19 cellular contexts compared by ENCODE assay signal in genomic region chr7:116707289-116707688, GRCh38. TPM values are rescaled to one million over a fixed set of nuclear protein-coding genes. Genes with fewer than 3 reads are reported as not detected.
DNase-seq lines count a peak whose midpoint lies in the region; ATAC-seq, FAIRE-seq and TF ChIP-seq lines count a peak whose summit lies in the region.
"Had no signal": no experiment of that assay in that cellular context is flagged by ENCODE, and none has a peak within 500 bp of the region (broad histone marks: within the 10 kb centered on the region; RNA-seq: fewer than 3 reads in every experiment).

No MANE protein-coding gene starts in this region.

- H3K14ac ChIP-seq in IMR-90 (replicated peaks; ENCODE audit: low read depth, low read length) = no peak overlapping the region
- no peak overlapping the region for H3K14ac ChIP-seq in mesenchymal stem cell (ENCODE audit: low read length in 2 of 2)

- in situ Hi-C loops in IMR-90 (cut with MboI; ENCODE audit: low sequenced_read_pairs) (no loop called here), brain microvascular endothelial cell (cut with HindIII; ENCODE audit: low pct_ligation_motif_present, low sequenced_read_pairs) (no loop called here)

- POLR2A ChIA-PET in A549 (lab: Yijun Ruan, JAX) = interaction anchor here (0.6 to 2.8 kb wide), 4 partner anchors 10 to 36 kb away, joined by 4 to 14 read pairs (median 4); partner anchors contain the start of gene MET
- POLR2A ChIA-PET in IMR-90 (lab: Charles Lee; ENCODE audit: unreplicated experiment) = no interaction called here

- H3K27ac ChIP-seq in A549 (peak overlapping the region; percentile 92 to 98), IMR-90 (ENCODE audit: insufficient read depth, low read length) (no peak overlapping the region), brain microvascular endothelial cell (peak overlapping the region; percentile 56), mesenchymal stem cell (ENCODE audit: low read length, poor library complexity, severe bottlenecking) (no peak overlapping the region)
- H3K27ac ChIP-seq: coronary artery, KMS-11, right atrium auricular region had no signal

- H3K18ac ChIP-seq in IMR-90 (ENCODE audit: low read depth, low read length) (no peak overlapping the region), mesenchymal stem cell (ENCODE audit: low read depth in 1 of 2, low read length in 2 of 2) (no peak overlapping the region)

- H3K4me3 ChIP-seq in A549 (peak overlapping the region; percentile 38), IMR-90 (ENCODE audit: insufficient read depth, low read depth, low read length) (no peak overlapping the region), brain microvascular endothelial cell (ENCODE audit: low read depth, low read length) (no peak overlapping the region), mesenchymal stem cell (ENCODE audit: insufficient read depth in 1 of 2, low read depth in 1 of 2, low read length in 2 of 2) (no peak overlapping the region)
- H3K4me3 ChIP-seq: hepatocyte, right atrium auricular region had no signal

- intact Hi-C loops in IMR-90 (cut with micrococcal nuclease) (no loop called here), posterior cingulate gyrus (cut with DNase I) (no loop called here)

- H3K9ac ChIP-seq in IMR-90 (ENCODE audit: low read depth, low read length) = no peak overlapping the region
- H3K9ac ChIP-seq in mesenchymal stem cell (ENCODE audit: low read length) = peak overlapping the region; percentile 44
- H3K9ac ChIP-seq: KMS-11 had no signal

- H2BK20ac ChIP-seq in IMR-90 (ENCODE audit: low read depth, low read length) = no peak overlapping the region

- H3K9me3 ChIP-seq in A549 = no peaks in the 10 kb centered on the region
- no peaks in the 10 kb centered on the region for H3K9me3 ChIP-seq in IMR-90 (ENCODE audit: control insufficient read depth, insufficient read depth, low read length)
- no peaks in the 10 kb centered on the region for H3K9me3 ChIP-seq in mesenchymal stem cell (ENCODE audit: control insufficient read depth, low read length)
- H3K9me3 ChIP-seq: right atrium auricular region had no signal

- ATAC-seq in A549 (no peak), IMR-90 (ENCODE audit: low read depth) (no peak)
- ATAC-seq: activated CD8-positive, alpha-beta memory T cell treated with anti-CD3 and anti-CD28 coated beads, Interleukin-2, amount 10 ng/mL, durations not matched to agents 7 days and 5 days had no signal

- H2AK5ac ChIP-seq in IMR-90 (ENCODE audit: low read depth, low read length) (no peak overlapping the region), mesenchymal stem cell (ENCODE audit: low read length, severe bottlenecking) (no peak overlapping the region)

- TF ChIP-seq POLR2A in A549 (IDR thresholded peaks at IDR 0.05; ENCODE audit: low read length) = no peak
- no peak for TF ChIP-seq POLR2A in IMR-90 (IDR thresholded peaks at IDR 0.05; ENCODE audit: low read depth, low read length)
- no peak for TF ChIP-seq POLR2A in GM12891 (IDR thresholded peaks at IDR 0.05; ENCODE audit: low read depth, low read length)

- H3K23ac ChIP-seq in IMR-90 (ENCODE audit: low read depth, low read length) = no peak overlapping the region
- no peak overlapping the region for H3K23ac ChIP-seq in mesenchymal stem cell (ENCODE audit: low read length in 2 of 2)

- H3K79me1 ChIP-seq in IMR-90 (ENCODE audit: low read depth in 1 of 2, low read length in 2 of 2) = peaks cover 24 to 29% of the 10 kb centered on the region in 2 experiments; a peak in 3 of 4 replicates
- no peaks in the 10 kb centered on the region for H3K79me1 ChIP-seq in mesenchymal stem cell (replicated peaks; ENCODE audit: low read length, poor library complexity, severe bottlenecking)

- peaks cover 5% of the 10 kb centered on the region for H3K9me1 ChIP-seq in IMR-90 (ENCODE audit: insufficient read depth, low read length)

- no peak overlapping the region for H2BK12ac ChIP-seq in mesenchymal stem cell (ENCODE audit: low read length in 2 of 2)

- H3K4ac ChIP-seq in IMR-90 (ENCODE audit: low read depth, low read length) = peak overlapping the region; percentile 34; the same call in 1 of the 2 replicates
- H3K4ac ChIP-seq in mesenchymal stem cell (ENCODE audit: low read depth in 1 of 2, low read length in 2 of 2) = no peak overlapping the region

- H3K56ac ChIP-seq in IMR-90 (ENCODE audit: extremely low read depth, insufficient read depth, low read length) = no peak overlapping the region

- dilution Hi-C loops in IMR-90 (cut with HindIII; ENCODE audit: low sequenced_read_pairs, unreplicated experiment) = no loop called here

- H2BK5ac ChIP-seq in IMR-90 (ENCODE audit: low read depth, low read length, poor library complexity, severe bottlenecking) (peak overlapping the region; percentile 62), mesenchymal stem cell (ENCODE audit: low read depth, low read length, poor library complexity, severe bottlenecking) (no peak overlapping the region)

- H3K27me3 ChIP-seq in IMR-90 (ENCODE audit: control insufficient read depth, insufficient read depth, low read length) (no peaks in the 10 kb centered on the region), brain microvascular endothelial cell (replicated peaks) (no peaks in the 10 kb centered on the region), mesenchymal stem cell (ENCODE audit: control insufficient read depth in 1 of 2, insufficient read depth in 1 of 2, low read length in 2 of 2) (no peaks in the 10 kb centered on the region)
- H3K27me3 ChIP-seq: hepatocyte, right atrium auricular region had no signal

- CTCF ChIA-PET in A549 (lab: Yijun Ruan, JAX) (interaction anchor here (0.5 to 1.4 kb wide), 3 partner anchors 36 to 180 kb away, joined by 3 to 5 read pairs (median 4); partner anchors contain the start of gene MET), IMR-90 (lab: Yijun Ruan, JAX) (interaction anchor here (0.5 to 1.2 kb wide), 2 partner anchors 9 to 20 kb away, joined by 3 to 4 read pairs; no protein-coding TSS in a partner anchor)

- H4K8ac ChIP-seq in IMR-90 (ENCODE audit: low read depth in 2 of 2, low read length in 2 of 2) = peak overlapping the region in 1 of 2 experiments; percentile 50; a peak in 1 of 4 replicates
- no peak overlapping the region for H4K8ac ChIP-seq in mesenchymal stem cell (ENCODE audit: low read length)

- no peak for TF ChIP-seq RAD21 in A549 (conservative IDR thresholded peaks at IDR 0.05 in 1 of 2, IDR thresholded peaks at IDR 0.05 in 1 of 2)
- TF ChIP-seq RAD21 in IMR-90 (IDR thresholded peaks at IDR 0.05; ENCODE audit: low read length) = no peak

- no peak for TF ChIP-seq EP300 in A549 (IDR thresholded peaks at IDR 0.05)

- FAIRE-seq in A549 (lab: Jason Lieb, UNC) (no peak), GM12891 (lab: Jason Lieb, UNC) (no peak)
- FAIRE-seq: endometrium had no signal

- H2BK120ac ChIP-seq in IMR-90 (ENCODE audit: low read depth, low read length) = peak overlapping the region; percentile 36; the same call in 1 of the 2 replicates
- no peak overlapping the region for H2BK120ac ChIP-seq in mesenchymal stem cell (ENCODE audit: low read depth, low read length)

- H3K36me3 ChIP-seq in IMR-90 (ENCODE audit: control insufficient read depth, insufficient read depth, low read length) = no peaks in the 10 kb centered on the region
- H3K36me3 ChIP-seq in brain microvascular endothelial cell (replicated peaks) = no peaks in the 10 kb centered on the region
- H3K36me3 ChIP-seq in mesenchymal stem cell (ENCODE audit: control insufficient read depth in 1 of 2, insufficient read depth in 2 of 2, low read depth in 1 of 2, low read length in 2 of 2) = peaks cover 0 to 3% of the 10 kb centered on the region in 2 experiments
- H3K36me3 ChIP-seq: right atrium auricular region had no signal

- H4K91ac ChIP-seq in IMR-90 (ENCODE audit: insufficient read depth, low read depth, low read length) (no peak overlapping the region), mesenchymal stem cell (ENCODE audit: low read length) (no peak overlapping the region)

- no peak overlapping the region for H2AK9ac ChIP-seq in IMR-90 (replicated peaks; ENCODE audit: low read depth, low read length, poor library complexity)

- peaks cover 86% of the 10 kb centered on the region for H3K4me1 ChIP-seq in A549
- peaks cover 4% of the 10 kb centered on the region for H3K4me1 ChIP-seq in IMR-90 (ENCODE audit: control insufficient read depth, insufficient read depth, low read length)
- no peaks in the 10 kb centered on the region for H3K4me1 ChIP-seq in mesenchymal stem cell (ENCODE audit: control insufficient read depth, insufficient read depth, low read depth, low read length)
- H3K4me1 ChIP-seq: right atrium auricular region had no signal

- no peak overlapping the region for H4K5ac ChIP-seq in IMR-90 (ENCODE audit: low read depth, low read length)

- no peaks in the 10 kb centered on the region for H4K20me1 ChIP-seq in IMR-90 (ENCODE audit: insufficient read depth, low read length)

- DNase-seq in A549 (ENCODE audit: low read depth in 1 of 2, low spot score in 1 of 2) = no peak
- DNase-seq in IMR-90 = no peak
- DNase-seq in brain microvascular endothelial cell = no peak
- DNase-seq in mesenchymal stem cell = no peak
- no peak for DNase-seq in GM12891 (ENCODE audit: insufficient read length, low spot score)
- no peak for DNase-seq in NCI-H187 (lab: John Stamatoyannopoulos, UW)
- DNase-seq in stimulated activated naive CD4-positive, alpha-beta T cell treated with Interleukin-2 at 50 U/mL for 16 hours (lab: John Stamatoyannopoulos, UW) = no peak
- DNase-seq in posterior cingulate gyrus = no peak
- DNase-seq: activated CD4-positive, alpha-beta T cell treated with anti-CD3 and anti-CD28 coated beads for 48 hours; activated CD8-positive, alpha-beta memory T cell treated with anti-CD3 and anti-CD28 coated beads, Interleukin-2, amount 10 ng/mL, durations not matched to agents 7 days and 5 days; activated naive CD8-positive, alpha-beta T cell treated with anti-CD3 and anti-CD28 coated beads for 36 hours; NCI-H2029 treated with DMSO at 0.1 percent for 48 hours; NCI-H510A had no signal

- no peak for TF ChIP-seq CTCF in A549 (IDR thresholded peaks at IDR 0.05)
- TF ChIP-seq CTCF in IMR-90 (conservative IDR thresholded peaks at IDR 0.05; ENCODE audit: low read depth, low read length) = no peak
- no peak for TF ChIP-seq CTCF in brain microvascular endothelial cell (IDR thresholded peaks at IDR 0.05; ENCODE audit: low read depth, low read length, missing control alignments)

- no TSS peak for BruUV-seq in IMR-90 (replicated peaks; lab: Mats Ljungman, UMichigan)

- peak overlapping the region; percentile 96 for H3K4me2 ChIP-seq in A549
- H3K4me2 ChIP-seq in IMR-90 (ENCODE audit: low read depth, low read length) = peak overlapping the region; percentile 56; the same call in 1 of the 2 replicates
- no peak overlapping the region for H3K4me2 ChIP-seq in mesenchymal stem cell (ENCODE audit: low read length, poor library complexity, severe bottlenecking)
- H3K4me2 ChIP-seq: KMS-11 had no signal

- no peak overlapping the region for H2BK15ac ChIP-seq in IMR-90 (ENCODE audit: low read depth, low read length)
- no peak overlapping the region for H2BK15ac ChIP-seq in mesenchymal stem cell (ENCODE audit: low read depth, poor library complexity, severe bottlenecking)

- 3% methylated on average over 3 of the region's 3 CpGs for WGBS in A549 (ENCODE audit: missing lambda C conversion rate)
- no CpG with 5 or more reads among the region's 3 CpGs for WGBS in IMR-90 (ENCODE audit: extremely low coverage in 2 of 2, insufficient read length in 1 of 2), 2 experiments
- 80% methylated on average over 1 of the region's 3 CpGs for WGBS in mesenchymal stem cell

- H2AFZ ChIP-seq in IMR-90 (replicated peaks; ENCODE audit: low read length, poor library complexity) (no peak overlapping the region), mesenchymal stem cell (ENCODE audit: low read depth, low read length) (no peak overlapping the region)
- H2AFZ ChIP-seq: hepatocyte had no signal

RNA-seq across cellular contexts. Expression of gene MET, which starts 35.3 kb away (rescaled TPM):
- polyA plus RNA-seq in A549 (2011; rRNA removed) = 161 and 165 TPM in 2 replicates
- 35.2 and 44.0 TPM in 2 replicates for polyA plus RNA-seq in A549 (2012; cell fraction: cytosol; rRNA removed)
- 33.9 and 45.5 TPM in 2 replicates for polyA plus RNA-seq in A549 (2012; cell fraction: nucleus; rRNA removed)
- polyA plus RNA-seq in A549 (2017; fragmentation: RNase III; extraction: RNeasy Plus Mini Kit Qiagen cat#74134 plus additional on column Dnase treatment) = 65.1 to 77.9 TPM (median 72.3 TPM) in 3 replicates
- 417 and 431 TPM in 2 replicates for polyA minus RNA-seq in A549 (2011; rRNA and poly(A)+ RNA removed)
- 68.0 and 84.6 TPM in 2 replicates for total RNA-seq in IMR-90 (2012; rRNA removed)
- 14.5 and 15.0 TPM in 2 replicates for polyA plus RNA-seq in IMR-90 (2012; rRNA removed)
- 7.0 and 7.9 TPM in 2 replicates for polyA plus RNA-seq in IMR-90 (2012; cell fraction: cytosol; rRNA removed)
- 3.0 and 10.6 TPM in 2 replicates for polyA plus RNA-seq in IMR-90 (2012; cell fraction: nucleus; rRNA removed; ENCODE audit: low replicate concordance)
- polyA plus RNA-seq in mesenchymal stem cell (2013, experiment 1 of 2) = 0.19 TPM
- 0.38 TPM for polyA plus RNA-seq in mesenchymal stem cell (2013, experiment 2 of 2)
- polyA plus RNA-seq in GM12891 (2012; ENCODE audit: low read depth, missing spikeins) = not detected
- polyA plus RNA-seq: CD14-positive monocyte had no signal

Comparison
In these comparisons a context has a peak if more than half of its experiments do, and no peak if none do; other contexts are left out.
1. H3K27ac ChIP-seq: peak in A549 (2 of 2) and brain microvascular endothelial cell (single experiment); none in IMR-90 (single experiment) and mesenchymal stem cell (single experiment).